ENCODE assay signal across 26 cellular contexts in genomic region chr13:91740811-91741210, GRCh38.
DNase-seq lines count a peak whose midpoint lies in the region; ATAC-seq, FAIRE-seq and TF ChIP-seq lines count a peak whose summit lies in the region.
"Had no signal": no experiment of that assay in that cellular context is flagged by ENCODE, and none has a peak within 500 bp of the region (broad histone marks: within the 10 kb centered on the region; RNA-seq: fewer than 3 reads in every experiment).

No MANE protein-coding gene starts in this region.

- no peaks in the 10 kb centered on the region for H3K27me3 Mint-ChIP-seq in HFFc6 (ENCODE audit: insufficient read depth)
- H3K27me3 Mint-ChIP-seq: CD4-positive, alpha-beta memory T cell; IgD-negative memory B cell had no signal

- no peaks in the 10 kb centered on the region for H3K4me1 Mint-ChIP-seq in HFFc6 (ENCODE audit: low read depth)
- H3K4me1 Mint-ChIP-seq: CD4-positive, alpha-beta memory T cell; IgD-negative memory B cell; T-cell had no signal

- H3K4me2 ChIP-seq in K562 (ENCODE audit: insufficient read depth, low read length), result no peak overlapping the region

- intact Hi-C loops in K562 (cut with micrococcal nuclease), result no loop called here

- CTCF ChIA-PET in K562 (lab: Yijun Ruan, JAX; ENCODE audit: low intra/inter-chr PET ratio), result no interaction called here

- TF ChIP-seq EP300 in K562 (IDR thresholded peaks at IDR 0.05; ENCODE audit: low read length), result no peak

- no peak for TF ChIP-seq POLR2A in K562 (conservative IDR thresholded peaks at IDR 0.05)

- H3K9me3 Mint-ChIP-seq in HFFc6, result peaks cover 22% of the 10 kb centered on the region
- H3K9me3 Mint-ChIP-seq: H9, IgD-negative memory B cell, T-cell had no signal

- DNase-seq in NCI-H1417 treated with DMSO at 0.1 percent for 48 hours (lab: John Stamatoyannopoulos, UW), result peak; percentile 48
- DNase-seq in NCI-H524 (lab: John Stamatoyannopoulos, UW), result peak; percentile 88 to 90
- DNase-seq in K562 (ENCODE audit: extremely low read depth in 1 of 4, low spot score in 3 of 4), result no peak
- no peak for DNase-seq in DMS114 treated with DMSO at 0.1 percent for 48 hours (lab: John Stamatoyannopoulos, UW; ENCODE audit: unreplicated experiment)
- DNase-seq in HFFc6, result no peak
- DNase-seq: C1 segment of cervical spinal cord; CD4-positive, alpha-beta memory T cell; COR-L47; DMS 273 treated with DMSO at 0.1 percent for 48 hours; DMS79 treated with DMSO at 0.1 percent for 48 hours; GF-D8; H9; NCI-H1048; NCI-H1436; NCI-H2029 treated with DMSO at 0.1 percent for 48 hours; NCI-H226; NCI-H510A treated with DMSO at 0.1 percent for 48 hours; SHP77; T-cell had no signal

- no peaks in the 10 kb centered on the region for H3K27me3 ChIP-seq in K562 (ENCODE audit: control insufficient read depth in 2 of 2, insufficient read depth in 2 of 2, low read length in 2 of 2)

- WGBS in K562 (ENCODE audit: insufficient coverage, low coverage, missing lambda C conversion rate), result 0% methylated on average over 1 of the region's 1 CpG

- H2AFZ ChIP-seq in K562 (ENCODE audit: low read depth, low read length), result no peak overlapping the region

- H4K20me1 ChIP-seq in K562 (replicated peaks; ENCODE audit: control insufficient read depth, insufficient read depth, low read length), result no peaks in the 10 kb centered on the region

- H3K9me1 ChIP-seq in K562 (ENCODE audit: control insufficient read depth, insufficient read depth, low read length), result no peaks in the 10 kb centered on the region

- no peaks in the 10 kb centered on the region for H3K4me1 ChIP-seq in K562 (replicated peaks in 1 of 2; ENCODE audit: control insufficient read depth in 2 of 2, insufficient read depth in 2 of 2, low read length in 2 of 2)

- POLR2A ChIA-PET in K562 (lab: Yijun Ruan, JAX), result no interaction called here

- no peak overlapping the region for H3K27ac Mint-ChIP-seq in HFFc6
- H3K27ac Mint-ChIP-seq: CD4-positive, alpha-beta memory T cell; H9; IgD-negative memory B cell; T-cell had no signal

- no peaks in the 10 kb centered on the region for H3K36me3 Mint-ChIP-seq in HFFc6 (ENCODE audit: low read depth)
- H3K36me3 Mint-ChIP-seq: CD4-positive, alpha-beta memory T cell; IgD-negative memory B cell; T-cell had no signal

- no peak for TF ChIP-seq CTCF in K562 (IDR thresholded peaks at IDR 0.05 in 2 of 3, conservative IDR thresholded peaks at IDR 0.05 in 1 of 3; ENCODE audit: insufficient read depth in 2 of 3, low read depth in 1 of 3, low read length in 3 of 3)
- TF ChIP-seq CTCF in HFFc6 (IDR thresholded peaks at IDR 0.05), result no peak

- BruUV-seq in K562 (replicated peaks; lab: Mats Ljungman, UMichigan), result no TSS peak

- no peak for TF ChIP-seq RAD21 in K562 (CRISPR knock-in tag; conservative IDR thresholded peaks at IDR 0.05 in 1 of 2, IDR thresholded peaks at IDR 0.05 in 1 of 2)

- no peaks in the 10 kb centered on the region for H3K36me3 ChIP-seq in K562 (ENCODE audit: control insufficient read depth, insufficient read depth, low read length)

- in situ Hi-C loops in K562 (cut with MboI), result no loop called here

- ATAC-seq in K562 (no peak), GM21529 (IDR thresholded peaks at IDR 0.05; ENCODE audit: unreplicated experiment) (no peak), GM18867 (IDR thresholded peaks at IDR 0.05; ENCODE audit: unreplicated experiment) (no peak)
- ATAC-seq: Panc1, T-cell had no signal

- H3K4me3 ChIP-seq in K562, result no peak overlapping the region

- no peak overlapping the region for H3K27ac ChIP-seq in K562 (ENCODE audit: extremely low read depth, low read depth, low read length)
- H3K27ac ChIP-seq: RWPE1 had no signal

- H3K79me2 ChIP-seq in K562 (ENCODE audit: control insufficient read depth, insufficient read depth, low read length), result no peaks in the 10 kb centered on the region

- FAIRE-seq in K562 (lab: Jason Lieb, UNC), result no peak
- FAIRE-seq: GM12891, GM19239 had no signal

- H3K4me3 Mint-ChIP-seq in HFFc6, result no peak overlapping the region
- H3K4me3 Mint-ChIP-seq: CD4-positive, alpha-beta memory T cell; H9; IgD-negative memory B cell; T-cell had no signal

- no peaks in the 10 kb centered on the region; the same call in 1 of the 2 replicates for H3K9me3 ChIP-seq in K562 (replicated peaks; ENCODE audit: control insufficient read depth, insufficient read depth, low read depth, low read length)

- no peak overlapping the region for H3K9ac ChIP-seq in K562 (ENCODE audit: insufficient read depth in 1 of 2, low read depth in 2 of 2, low read length in 2 of 2)

TF ChIP-seq in K562, 482 proteins besides CTCF, POLR2A, EP300 and RAD21:
- TF ChIP-seq TRIM25 (IDR thresholded peaks at IDR 0.05; ENCODE audit: borderline replicate concordance) (no peak), KLF10 (CRISPR knock-in tag; IDR thresholded peaks at IDR 0.05) (0 out of 2 replicates have a peak, but pooled peaks have one; percentile 26)

Comparison
In these comparisons a context has a peak if more than half of its experiments do, and no peak if none do; other contexts are left out.
1. DNase-seq: peak in NCI-H1417 treated with DMSO at 0.1 percent for 48 hours (single experiment) and NCI-H524 (2 of 2); none in K562 (0 of 4), DMS114 treated with DMSO at 0.1 percent for 48 hours (single experiment) and HFFc6 (single experiment).